In the genomic region with DNA sequence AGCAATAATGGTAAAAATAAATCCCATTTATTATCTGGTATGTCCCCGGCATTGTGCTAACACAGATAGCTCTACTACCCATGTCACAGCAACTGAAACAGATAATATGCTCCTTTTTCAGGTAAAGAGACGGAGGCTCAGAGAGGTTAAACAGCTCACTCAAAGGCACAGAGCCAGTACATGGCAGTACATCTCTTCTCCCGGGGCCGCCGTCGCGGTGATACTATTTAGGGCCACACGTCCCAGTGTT, we compare ENCODE assay signal across 8 cellular contexts. TPM values are rescaled to one million over a fixed set of nuclear protein-coding genes. Genes with fewer than 3 reads are reported as not detected.
DNase-seq lines count a peak whose midpoint lies in the region; TF ChIP-seq lines count a peak whose summit lies in the region.

No MANE protein-coding gene starts in this region.

- no peaks in the 10 kb centered on the region for H3K36me3 ChIP-seq in Peyer's patch

- CTCF ChIA-PET in activated CD4-positive, alpha-beta T cell treated with anti-CD3 and anti-CD28 coated beads, Interleukin-2, amount 10 ng/mL, durations not matched to agents 7 days and 5 days (lab: Charles Lee), result no interaction called here
- CTCF ChIA-PET in GM10248 (lab: Yijun Ruan, JAX), result interaction anchor here (1.1 to 1.7 kb wide), 2 partner anchors 16 to 33 kb away, joined by 3 read pairs; no protein-coding TSS in a partner anchor

- DNase-seq in activated CD4-positive, alpha-beta T cell treated with anti-CD3 and anti-CD28 coated beads, Interleukin-2, amount 10 ng/mL, durations not matched to agents 7 days and 5 days, result no peak
- no peak for DNase-seq in activated CD4-positive, alpha-beta T cell treated with anti-CD3 and anti-CD28 coated beads for 4 hours
- DNase-seq in Peyer's patch (no peak), fibroblast of pulmonary artery (ENCODE audit: low read depth) (no peak), RKO (ENCODE audit: low spot score) (no peak), GM10248 (ENCODE audit: extremely low spot score) (no peak), NCI-H226 (no peak)

- peak overlapping the region; percentile 74 to 96 (median 86) for H3K4me3 ChIP-seq in Peyer's patch
- H3K4me3 ChIP-seq in fibroblast of pulmonary artery (replicated peaks; ENCODE audit: low read depth, low read length), result peak overlapping the region; percentile 82
- peak overlapping the region; percentile 58 to 96 (median 94) for H3K4me3 ChIP-seq in skin epidermis

- H3K27ac ChIP-seq in Peyer's patch (peak overlapping the region; percentile 86 to 97 (median 90)), skin epidermis (peak overlapping the region in 20 of 21 experiments; percentile 70 to 98 (median 93))

- H3K4me1 ChIP-seq in Peyer's patch, result peaks cover 0 to 8% (median 2%) of the 10 kb centered on the region in 4 donors

- no peaks in the 10 kb centered on the region for H3K27me3 ChIP-seq in Peyer's patch

- no peaks in the 10 kb centered on the region for H3K9me3 Mint-ChIP-seq in activated CD4-positive, alpha-beta T cell treated with anti-CD3 and anti-CD28 coated beads, Interleukin-2, amount 10 ng/mL, durations not matched to agents 7 days and 5 days

- POLR2A ChIA-PET in activated CD4-positive, alpha-beta T cell treated with anti-CD3 and anti-CD28 coated beads, Interleukin-2, amount 10 ng/mL, durations not matched to agents 7 days and 5 days (lab: Charles Lee), result no interaction called here
- POLR2A ChIA-PET in GM10248 (lab: Yijun Ruan, JAX), result no interaction called here

- TF ChIP-seq POLR2A in Peyer's patch (IDR thresholded peaks at IDR 0.05), result no peak

- peak overlapping the region; percentile 83 for H3K4me3 Mint-ChIP-seq in activated CD4-positive, alpha-beta T cell treated with anti-CD3 and anti-CD28 coated beads, Interleukin-2, amount 10 ng/mL, durations not matched to agents 7 days and 5 days

- H3K36me3 Mint-ChIP-seq in activated CD4-positive, alpha-beta T cell treated with anti-CD3 and anti-CD28 coated beads, Interleukin-2, amount 10 ng/mL, durations not matched to agents 7 days and 5 days (ENCODE audit: low read depth), result peaks cover 38% of the 10 kb centered on the region

- H3K27me3 Mint-ChIP-seq in activated CD4-positive, alpha-beta T cell treated with anti-CD3 and anti-CD28 coated beads, Interleukin-2, amount 10 ng/mL, durations not matched to agents 7 days and 5 days, result peaks cover 28% of the 10 kb centered on the region

- no peaks in the 10 kb centered on the region for H3K9me3 ChIP-seq in Peyer's patch

- peak overlapping the region; percentile 93 for H3K27ac Mint-ChIP-seq in activated CD4-positive, alpha-beta T cell treated with anti-CD3 and anti-CD28 coated beads, Interleukin-2, amount 10 ng/mL, durations not matched to agents 7 days and 5 days

- H3K4me1 Mint-ChIP-seq in activated CD4-positive, alpha-beta T cell treated with anti-CD3 and anti-CD28 coated beads, Interleukin-2, amount 10 ng/mL, durations not matched to agents 7 days and 5 days, result peaks cover 56% of the 10 kb centered on the region

- no peak for TF ChIP-seq CTCF in Peyer's patch (IDR thresholded peaks at IDR 0.05)
- TF ChIP-seq CTCF in fibroblast of pulmonary artery (IDR thresholded peaks at IDR 0.05; ENCODE audit: low read length, missing control alignments), result no peak
- no peak for TF ChIP-seq CTCF in GM10248 (IDR thresholded peaks at IDR 0.05; ENCODE audit: control extremely low read depth, extremely low read depth, low read depth, missing control alignments)

RNA-seq across cellular contexts. Expression of gene PDK1, which starts 0.7 kb away (rescaled TPM):
- total RNA-seq in activated CD4-positive, alpha-beta T cell treated with anti-CD3 and anti-CD28 coated beads, Interleukin-2, amount 10 ng/mL, durations not matched to agents 7 days and 5 days, result 10 to 100 TPM; 36.1 to 49.1 TPM
- 10 to 100 TPM; 12.4 to 25.6 (median 19.2) TPM for total RNA-seq in Peyer's patch
